Comparison of ENCODE assay signal across 1 cellular context in the genomic region with DNA sequence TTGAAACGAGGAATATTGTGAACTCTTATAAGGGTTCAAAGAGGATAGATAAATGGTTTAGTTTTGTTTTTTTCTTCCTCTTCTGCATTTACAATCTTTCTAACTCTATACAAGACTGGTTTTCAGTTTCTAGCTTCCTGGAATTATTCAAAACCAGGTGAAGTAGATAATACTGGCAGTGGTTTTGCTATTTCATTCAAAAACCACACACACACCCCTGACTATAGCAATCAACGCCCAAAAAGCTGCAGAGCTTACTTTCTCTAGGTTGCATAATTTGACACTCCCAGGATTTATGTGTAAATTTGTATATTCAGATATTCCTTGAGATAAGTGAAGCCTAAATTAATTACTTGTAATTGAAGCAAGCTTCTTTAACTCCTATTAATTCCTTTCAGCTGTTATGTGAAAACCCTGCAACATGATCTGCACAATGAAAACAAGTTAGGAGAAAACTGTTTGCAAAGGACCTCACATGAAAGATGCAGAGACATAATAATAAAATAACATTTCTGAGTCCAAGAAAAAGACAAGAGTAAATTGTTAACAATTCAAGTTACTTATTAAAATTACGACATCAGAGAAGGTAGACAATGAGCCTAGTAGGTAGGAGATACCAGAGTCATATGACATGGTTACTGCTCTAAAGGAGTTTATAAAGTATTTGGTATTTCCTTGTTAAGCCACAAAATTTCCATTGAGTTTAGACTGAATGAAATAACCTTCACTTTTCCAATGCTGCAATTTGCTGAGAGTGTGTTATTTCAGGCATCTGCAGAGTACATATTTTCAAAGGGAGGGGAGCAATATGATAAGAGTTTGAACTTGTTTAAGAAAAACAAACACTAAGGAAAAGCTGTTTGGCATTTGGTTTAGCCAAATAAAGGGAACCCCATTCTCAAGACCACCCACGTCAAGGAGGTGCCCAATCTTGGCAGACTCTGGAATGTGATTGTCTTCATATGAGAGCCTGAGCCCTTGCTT.
A peak's percentile ranks its signal among the peaks of the same experiment; 100 is the strongest.
TF ChIP-seq lines count a peak whose summit lies in the region.

No MANE protein-coding gene starts in this region.

TF ChIP-seq in A549, 52 proteins besides CTCF, POLR2A, EP300 and RAD21 (continued from another document):
- TF ChIP-seq, protein P1, sequence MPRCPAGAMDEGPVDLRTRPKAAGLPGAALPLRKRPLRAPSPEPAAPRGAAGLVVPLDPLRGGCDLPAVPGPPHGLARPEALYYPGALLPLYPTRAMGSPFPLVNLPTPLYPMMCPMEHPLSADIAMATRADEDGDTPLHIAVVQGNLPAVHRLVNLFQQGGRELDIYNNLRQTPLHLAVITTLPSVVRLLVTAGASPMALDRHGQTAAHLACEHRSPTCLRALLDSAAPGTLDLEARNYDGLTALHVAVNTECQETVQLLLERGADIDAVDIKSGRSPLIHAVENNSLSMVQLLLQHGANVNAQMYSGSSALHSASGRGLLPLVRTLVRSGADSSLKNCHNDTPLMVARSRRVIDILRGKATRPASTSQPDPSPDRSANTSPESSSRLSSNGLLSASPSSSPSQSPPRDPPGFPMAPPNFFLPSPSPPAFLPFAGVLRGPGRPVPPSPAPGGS (IDR thresholded peaks at IDR 0.05), result peak; percentile 81; the same call in 2 of the 3 replicates
- TF ChIP-seq CBX8 (IDR thresholded peaks at IDR 0.05) (no peak), SMC3 (IDR thresholded peaks at IDR 0.05) (0 out of 3 replicates have a peak, but pooled peaks have one; percentile 12), KDM1A (IDR thresholded peaks at IDR 0.05; ENCODE audit: low read depth) (no peak), SREBF2 (IDR thresholded peaks at IDR 0.05) (no peak), TFCP2L1 (CRISPR knock-in tag; IDR thresholded peaks at IDR 0.05) (no peak), RARB (CRISPR knock-in tag; IDR thresholded peaks at IDR 0.05) (no peak), FOSL2 (IDR thresholded peaks at IDR 0.05) (no peak), FOSL2 (CRISPR knock-in tag; IDR thresholded peaks at IDR 0.05) (peak; percentile 13; the same call in 1 of the 2 replicates), HOXB5 (CRISPR knock-in tag; IDR thresholded peaks at IDR 0.05) (no peak), ZC3H11A (IDR thresholded peaks at IDR 0.05) (no peak), ZSCAN20 (CRISPR knock-in tag; IDR thresholded peaks at IDR 0.05) (no peak), RNF2 (IDR thresholded peaks at IDR 0.05; ENCODE audit: borderline replicate concordance, low read depth) (no peak), HEYL (CRISPR knock-in tag; IDR thresholded peaks at IDR 0.05) (no peak), ESRRA (IDR thresholded peaks at IDR 0.05; ENCODE audit: borderline replicate concordance, low read length) (no peak)
